9 cellular contexts compared by ENCODE assay signal in the genomic region with DNA sequence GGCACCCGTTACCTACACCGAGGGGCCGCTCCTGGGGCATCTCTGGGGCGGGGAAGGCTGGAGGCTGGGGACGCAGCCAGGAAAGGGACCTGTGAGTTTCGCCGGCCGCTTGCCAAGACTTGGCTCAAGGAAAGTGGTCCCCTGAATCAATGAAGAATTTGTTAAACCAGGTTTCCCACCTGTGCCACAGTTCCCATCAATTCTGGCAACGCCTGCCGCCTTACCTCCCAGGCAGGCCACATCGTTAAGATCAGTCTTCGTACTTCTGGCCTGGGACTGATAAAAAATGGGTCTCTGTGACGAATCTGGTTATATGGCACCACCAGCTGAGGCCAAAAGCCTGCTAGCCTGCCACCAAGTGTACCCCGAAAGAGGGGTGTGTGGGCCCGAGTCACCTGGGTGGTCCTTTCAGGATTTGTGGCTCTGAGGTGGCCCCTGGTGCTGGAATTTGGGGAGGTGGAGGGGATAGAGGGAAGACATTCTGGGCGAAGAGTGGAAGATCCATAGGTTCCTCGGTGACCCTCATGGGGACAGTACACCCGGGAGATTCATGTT. TPM values are rescaled to one million over a fixed set of nuclear protein-coding genes. Genes with fewer than 3 reads are reported as not detected.
A peak's percentile ranks its signal among the peaks of the same experiment; 100 is the strongest.
DNase-seq lines count a peak whose midpoint lies in the region; ATAC-seq and TF ChIP-seq lines count a peak whose summit lies in the region.
"Had no signal": no experiment of that assay in that cellular context is flagged by ENCODE, and none has a peak within 500 bp of the region (broad histone marks: within the 10 kb centered on the region; RNA-seq: fewer than 3 reads in every experiment).

No MANE protein-coding gene starts in this region.

- H3K27me3 ChIP-seq in ACC112 (ENCODE audit: insufficient read depth, low read length) = peaks cover 76% of the 10 kb centered on the region
- no peaks in the 10 kb centered on the region for H3K27me3 ChIP-seq in naive thymus-derived CD4-positive, alpha-beta T cell (ENCODE audit: control insufficient read depth in 2 of 2, insufficient read depth in 2 of 2, low read length in 2 of 2)

- POLR2A ChIA-PET in naive thymus-derived CD4-positive, alpha-beta T cell (lab: Charles Lee) = no interaction called here

- intact Hi-C loops in naive thymus-derived CD4-positive, alpha-beta T cell (cut with micrococcal nuclease) = loop anchor here (1.0 to 10.0 kb wide), 9 partner anchors 62 to 640 kb away; partner anchors contain the start of genes ADD2 (in 1 of the 2), FAM136A (in 1 of the 2), MXD1 (in 1 of the 2) and NAGK (in 1 of the 2)

- H3K79me2 ChIP-seq in ACC112 (ENCODE audit: control insufficient read depth, insufficient read depth, low read length, unreplicated experiment) = no peaks in the 10 kb centered on the region

- no peak for ATAC-seq in naive thymus-derived CD4-positive, alpha-beta T cell
- ATAC-seq in HG02852 (IDR thresholded peaks at IDR 0.05; ENCODE audit: unreplicated experiment) = no peak
- no peak for ATAC-seq in HG03460 (IDR thresholded peaks at IDR 0.05; ENCODE audit: unreplicated experiment)
- no peak for ATAC-seq in HG02588 (IDR thresholded peaks at IDR 0.05; ENCODE audit: unreplicated experiment)

- H3K36me3 ChIP-seq in ACC112 (ENCODE audit: insufficient read depth, low read length) = no peaks in the 10 kb centered on the region
- no peaks in the 10 kb centered on the region for H3K36me3 ChIP-seq in naive thymus-derived CD4-positive, alpha-beta T cell (ENCODE audit: control insufficient read depth in 2 of 3, insufficient read depth in 3 of 3, low read length in 3 of 3)

- H3K4me3 ChIP-seq in ACC112 (ENCODE audit: low read depth, low read length) (peak overlapping the region; percentile 77), LNCaP clone FGC (ENCODE audit: low read depth, low read length) (peak overlapping the region; percentile 55), coronary artery (peak overlapping the region; percentile 88)
- peak overlapping the region; percentile 65 for H3K4me3 ChIP-seq in naive thymus-derived CD4-positive, alpha-beta T cell (ENCODE audit: low read length)

- H3K4me3 Mint-ChIP-seq in naive thymus-derived CD4-positive, alpha-beta T cell = peak overlapping the region; percentile 56 to 94 (median 80)

- H3K27me3 Mint-ChIP-seq in naive thymus-derived CD4-positive, alpha-beta T cell = peaks cover 0 to 78% (median 4%) of the 10 kb centered on the region in 5 donors

- no peaks in the 10 kb centered on the region for H3K9me3 ChIP-seq in naive thymus-derived CD4-positive, alpha-beta T cell (ENCODE audit: control insufficient read depth in 2 of 3, low read length in 3 of 3)

- H3K4me1 Mint-ChIP-seq in naive thymus-derived CD4-positive, alpha-beta T cell = peaks cover 15 to 37% (median 32%) of the 10 kb centered on the region in 7 donors

- peak overlapping the region in 5 of 9 donors; percentile 46 to 78 (median 65) for H3K27ac Mint-ChIP-seq in naive thymus-derived CD4-positive, alpha-beta T cell

- DNase-seq in LNCaP clone FGC (ENCODE audit: low read depth) = no peak
- no peak for DNase-seq in coronary artery (ENCODE audit: low spot score)
- DNase-seq in naive thymus-derived CD4-positive, alpha-beta T cell = no peak
- no peak for DNase-seq in OCI-M1 (lab: John Stamatoyannopoulos, UW)

- CTCF ChIA-PET in naive thymus-derived CD4-positive, alpha-beta T cell (lab: Charles Lee) = interaction anchor here (1.6 kb wide), 1 partner anchor 117 kb away, joined by 3 read pairs; no protein-coding TSS in a partner anchor

- no peaks in the 10 kb centered on the region for H3K36me3 Mint-ChIP-seq in naive thymus-derived CD4-positive, alpha-beta T cell

- TF ChIP-seq CTCF in LNCaP clone FGC (IDR thresholded peaks at IDR 0.05; ENCODE audit: control insufficient read depth, extremely low read depth, insufficient read depth) = no peak
- no peak for TF ChIP-seq CTCF in coronary artery (IDR thresholded peaks at IDR 0.05)

- peaks cover 0 to 1% (median 0%) of the 10 kb centered on the region in 11 donors for H3K9me3 Mint-ChIP-seq in naive thymus-derived CD4-positive, alpha-beta T cell

- H3K4me1 ChIP-seq in ACC112 (ENCODE audit: control insufficient read depth, insufficient read depth, low read length, unreplicated experiment) = peaks cover 11% of the 10 kb centered on the region
- peaks cover 14 to 21% of the 10 kb centered on the region in 2 donors for H3K4me1 ChIP-seq in naive thymus-derived CD4-positive, alpha-beta T cell (ENCODE audit: control insufficient read depth in 2 of 2, insufficient read depth in 2 of 2, low read length in 2 of 2)

- H3K27ac ChIP-seq in ACC112 (ENCODE audit: low read depth, low read length) (no peak overlapping the region), coronary artery (peak overlapping the region in 1 of 2 donors; percentile 45)
- H3K27ac ChIP-seq in naive thymus-derived CD4-positive, alpha-beta T cell (ENCODE audit: low read depth, low read length) = peak overlapping the region; percentile 39

- H2AFZ ChIP-seq in ACC112 (ENCODE audit: low read length, unreplicated experiment) = peak overlapping the region; percentile 31

RNA-seq across cellular contexts. Expression of gene TGFA, which starts 0.8 kb away (rescaled TPM):
- total RNA-seq in naive thymus-derived CD4-positive, alpha-beta T cell = 1 to 10 TPM in 3 of 5 experiments, under 1 TPM in 1, not detected in 1; 0.98 to 3.2 (median 2.3) TPM
- polyA plus RNA-seq in naive thymus-derived CD4-positive, alpha-beta T cell = 1 to 10 TPM in 1 of 2 donors, under 1 TPM in 1; 0.44 to 1.8 TPM
- total RNA-seq: LHCN-M2 had no signal
